In genomic region chr9:137077758-137078693, GRCh38 we compare ENCODE assay signal across 6 cellular contexts. TPM values are rescaled to one million over a fixed set of nuclear protein-coding genes. Genes with fewer than 3 reads are reported as not detected.
A peak's percentile ranks its signal among the peaks of the same experiment; 100 is the strongest.
DNase-seq lines count a peak whose midpoint lies in the region; ATAC-seq, FAIRE-seq and TF ChIP-seq lines count a peak whose summit lies in the region.

No MANE protein-coding gene starts in this region.

- peak overlapping the region; percentile 74 for H3K4me3 Mint-ChIP-seq in activated T-helper 1 cell treated with anti-CD3 and anti-CD28 coated beads, Interleukin-12 subunit alpha, Interleukin-12 subunit beta, Interleukin-2, Interleukin-4 antibody, amounts not matched to agents 30 ng/mL and 10 ng/mL and 1 ng/mL, durations not matched to agents 14 hours and 24 hours and 36 hours

- H3K9me3 ChIP-seq in A673 (ENCODE audit: low read depth, low read length, poor library complexity, severe bottlenecking) (no peaks in the 10 kb centered on the region), HepG2 (ENCODE audit: low read length) (no peaks in the 10 kb centered on the region)

- peaks cover 3% of the 10 kb centered on the region for H3K36me3 Mint-ChIP-seq in activated T-helper 1 cell treated with anti-CD3 and anti-CD28 coated beads, Interleukin-12 subunit alpha, Interleukin-12 subunit beta, Interleukin-2, Interleukin-4 antibody, amounts not matched to agents 30 ng/mL and 10 ng/mL and 1 ng/mL, durations not matched to agents 14 hours and 24 hours and 36 hours (ENCODE audit: low read depth)

- H3K36me3 ChIP-seq in A673 (ENCODE audit: insufficient read depth, low read length, poor library complexity, severe bottlenecking) (peaks cover 5% of the 10 kb centered on the region), HepG2 (replicated peaks in 1 of 2; ENCODE audit: control insufficient read depth in 1 of 2, insufficient read depth in 2 of 2, low read length in 2 of 2) (peaks cover 9 to 16% of the 10 kb centered on the region in 2 experiments; a peak in 4 of 5 replicates)

- CTCF ChIA-PET in A673 (lab: Charles Lee) (no interaction called here), HepG2 (lab: Yijun Ruan, JAX; ENCODE audit: low intra/inter-chr PET ratio, low total read pairs) (no interaction called here)

- no peaks in the 10 kb centered on the region for H3K79me2 ChIP-seq in HepG2 (ENCODE audit: insufficient read depth, low read length)

- TF ChIP-seq CTCF in A673 (conservative IDR thresholded peaks at IDR 0.05; ENCODE audit: low read depth, low read length) (no peak), HepG2 (CRISPR knock-in tag; IDR thresholded peaks at IDR 0.05) (no peak)

- peaks cover 2% of the 10 kb centered on the region for H3K27me3 Mint-ChIP-seq in activated T-helper 1 cell treated with anti-CD3 and anti-CD28 coated beads, Interleukin-12 subunit alpha, Interleukin-12 subunit beta, Interleukin-2, Interleukin-4 antibody, amounts not matched to agents 30 ng/mL and 10 ng/mL and 1 ng/mL, durations not matched to agents 14 hours and 24 hours and 36 hours (ENCODE audit: insufficient read depth)

- peak overlapping the region; percentile 69 for H3K9ac ChIP-seq in HepG2 (ENCODE audit: insufficient read depth, low read depth, low read length)

- H3K27me3 ChIP-seq in A673 (replicated peaks; ENCODE audit: insufficient read depth, low read depth, low read length, poor library complexity): no peaks in the 10 kb centered on the region
- H3K27me3 ChIP-seq in HepG2 (ENCODE audit: control insufficient read depth in 1 of 2, insufficient read depth in 2 of 2, low read length in 2 of 2): no peaks in the 10 kb centered on the region

- peak; percentile 22 for ATAC-seq in HG02642 (IDR thresholded peaks at IDR 0.05; ENCODE audit: poor library complexity, unreplicated experiment)
- ATAC-seq in HepG2: no peak; the same call in 2 of the 3 replicates

- H2AFZ ChIP-seq in HepG2 (ENCODE audit: low read length): no peak overlapping the region

- BruUV-seq in A673 (replicated peaks; lab: Mats Ljungman, UMichigan) (no TSS peak), HepG2 (replicated peaks; lab: Mats Ljungman, UMichigan) (TSS peak; percentile 41)

- TF ChIP-seq POLR2A in HepG2 (IDR thresholded peaks at IDR 0.05; ENCODE audit: insufficient read depth in 1 of 2, low read depth in 2 of 2, low read length in 2 of 2): no peak

- H3K9me3 Mint-ChIP-seq in activated T-helper 1 cell treated with anti-CD3 and anti-CD28 coated beads, Interleukin-12 subunit alpha, Interleukin-12 subunit beta, Interleukin-2, Interleukin-4 antibody, amounts not matched to agents 30 ng/mL and 10 ng/mL and 1 ng/mL, durations not matched to agents 14 hours and 24 hours and 36 hours: no peaks in the 10 kb centered on the region

- POLR2A ChIA-PET in A673 (lab: Charles Lee; ENCODE audit: low non-redundant PET) (no interaction called here), HepG2 (lab: Yijun Ruan, JAX) (interaction anchor here (1.0 to 2.9 kb wide), 4 partner anchors 8 to 162 kb away, joined by 4 to 30 read pairs (median 6); partner anchors contain the start of genes MAN1B1, NPDC1 and TUBB4B)

- 65% methylated on average over 16 of the region's 76 CpGs for WGBS in HepG2 (ENCODE audit: low lambda C conversion rate)

- FAIRE-seq in HepG2 (lab: Jason Lieb, UNC): no peak

- H3K4me3 ChIP-seq in A673 (ENCODE audit: low read depth, low read length, poor library complexity, severe bottlenecking) (peak overlapping the region; percentile 59), HepG2 (replicated peaks in 1 of 3; ENCODE audit: insufficient read depth in 1 of 3, low read depth in 2 of 3, low read length in 3 of 3) (peak overlapping the region; percentile 64 to 85 (median 76); a peak in 5 of 6 replicates)

- TF ChIP-seq EP300 in HepG2 (IDR thresholded peaks at IDR 0.05; ENCODE audit: low read depth in 2 of 2, low read length in 2 of 2) (no peak), HepG2 (CRISPR knock-in tag; IDR thresholded peaks at IDR 0.05; ENCODE audit: borderline replicate concordance) (no peak)

- H3K4me1 Mint-ChIP-seq in activated T-helper 1 cell treated with anti-CD3 and anti-CD28 coated beads, Interleukin-12 subunit alpha, Interleukin-12 subunit beta, Interleukin-2, Interleukin-4 antibody, amounts not matched to agents 30 ng/mL and 10 ng/mL and 1 ng/mL, durations not matched to agents 14 hours and 24 hours and 36 hours (ENCODE audit: low read depth): no peaks in the 10 kb centered on the region

- intact Hi-C loops in A673 (cut with micrococcal nuclease; ENCODE audit: unreplicated experiment): no loop called here
- intact Hi-C loops in activated T-helper 1 cell treated with anti-CD3 and anti-CD28 coated beads, Interleukin-12 subunit alpha, Interleukin-12 subunit beta, Interleukin-2, Interleukin-4 antibody, amounts not matched to agents 30 ng/mL and 10 ng/mL and 1 ng/mL, durations not matched to agents 14 hours and 24 hours and 36 hours (cut with micrococcal nuclease): loop anchor here (1.0 kb wide), 1 partner anchor 8 kb away; the partner anchor contains the start of gene MAN1B1
- intact Hi-C loops in HepG2 (cut with micrococcal nuclease; ENCODE audit: unreplicated experiment): no loop called here

- TF ChIP-seq RAD21 in HepG2 (CRISPR knock-in tag; IDR thresholded peaks at IDR 0.05): no peak

- no peak overlapping the region for H3K27ac Mint-ChIP-seq in activated T-helper 1 cell treated with anti-CD3 and anti-CD28 coated beads, Interleukin-12 subunit alpha, Interleukin-12 subunit beta, Interleukin-2, Interleukin-4 antibody, amounts not matched to agents 30 ng/mL and 10 ng/mL and 1 ng/mL, durations not matched to agents 14 hours and 24 hours and 36 hours

- H4K20me1 ChIP-seq in HepG2 (ENCODE audit: insufficient read depth, low read length): no peaks in the 10 kb centered on the region

- H3K27ac ChIP-seq in A673 (ENCODE audit: low read depth, low read length, poor library complexity, severe bottlenecking) (no peak overlapping the region), HepG2 (ENCODE audit: extremely low read length, insufficient read depth, low read length) (no peak overlapping the region)

- in situ Hi-C loops in HepG2 (cut with HindIII; ENCODE audit: extremely low pct_ligation_motif_present, low pct_unique_long_range_greater_than_20kb): no loop called here

- no peak for DNase-seq in A673 (ENCODE audit: low spot score)
- peak; percentile 38 for DNase-seq in activated T-helper 1 cell treated with anti-CD3 and anti-CD28 coated beads, Interleukin-12 subunit alpha, Interleukin-12 subunit beta, Interleukin-2, Interleukin-4 antibody, amounts not matched to agents 30 ng/mL and 10 ng/mL and 1 ng/mL, durations not matched to agents 14 hours and 24 hours and 36 hours (ENCODE audit: low spot score)
- DNase-seq in HepG2 (ENCODE audit: low spot score): no peak
- no peak for DNase-seq in SIG-M5 treated with dmso at 0.1 percent for 504 hours (lab: John Stamatoyannopoulos, UW; ENCODE audit: unreplicated experiment)
- DNase-seq in superior temporal gyrus (ENCODE audit: extremely low spot score): no peak

- H3K4me1 ChIP-seq in A673 (ENCODE audit: insufficient read depth, low read length, poor library complexity, severe bottlenecking): peaks cover 5% of the 10 kb centered on the region
- H3K4me1 ChIP-seq in HepG2 (ENCODE audit: insufficient read depth, low read length): peaks cover 46% of the 10 kb centered on the region

- peak overlapping the region; percentile 83 for H3K4me2 ChIP-seq in HepG2 (ENCODE audit: low read depth, low read length)

RNA-seq across cellular contexts. Expression of gene UAP1L1, which starts 0.7 kb away (rescaled TPM):
- total RNA-seq in A673 (2021): 11.2 and 13.0 TPM in 2 replicates
- total RNA-seq in activated T-helper 1 cell treated with anti-CD3 and anti-CD28 coated beads, Interleukin-12 subunit alpha, Interleukin-12 subunit beta, Interleukin-2, Interleukin-4 antibody, amounts not matched to agents 30 ng/mL and 10 ng/mL and 1 ng/mL, durations not matched to agents 14 hours and 24 hours and 36 hours: 13.9 and 14.9 TPM in 2 replicates
- 6.2 and 6.4 TPM in 2 replicates for total RNA-seq in HepG2 (2016; rRNA removed; fragmentation: Illumina TruSeq; extraction: Trizol)
- 1.7 and 1.8 TPM in 2 replicates for total RNA-seq in HepG2 (2016; cell fraction: cytosol; rRNA removed; fragmentation: Illumina TruSeq; extraction: Trizol; ENCODE audit: low read depth)
- 4.5 and 6.7 TPM in 2 replicates for total RNA-seq in HepG2 (2016; cell fraction: insoluble cytoplasmic fraction; rRNA removed; fragmentation: Illumina TruSeq; extraction: Trizol)
- 3.0 and 3.1 TPM in 2 replicates for total RNA-seq in HepG2 (2016; cell fraction: membrane; rRNA removed; fragmentation: Illumina TruSeq; extraction: Trizol)
- 4.9 and 5.4 TPM in 2 replicates for total RNA-seq in HepG2 (2016; cell fraction: nucleus; rRNA removed; fragmentation: Illumina TruSeq; extraction: Trizol)
- polyA plus RNA-seq in HepG2 (2011; rRNA removed): 5.4 and 6.0 TPM in 2 replicates
- 3.8 and 4.1 TPM in 2 replicates for polyA plus RNA-seq in HepG2 (2011; cell fraction: cytosol; rRNA removed)
- polyA plus RNA-seq in HepG2 (2011; cell fraction: nucleus; rRNA removed): 43.5 and 57.7 TPM in 2 replicates
- polyA plus RNA-seq in HepG2 (2012): 4.9 and 5.0 TPM in 2 replicates
- polyA plus RNA-seq in HepG2 (2016; cell fraction: cytosol; fragmentation: Illumina TruSeq; extraction: Trizol; ENCODE audit: low read depth): 1.1 and 1.2 TPM in 2 replicates
- polyA plus RNA-seq in HepG2 (2016; cell fraction: insoluble cytoplasmic fraction; fragmentation: Illumina TruSeq; extraction: Trizol; ENCODE audit: low read depth): 6.4 and 8.8 TPM in 2 replicates
- polyA plus RNA-seq in HepG2 (2016; cell fraction: membrane; fragmentation: Illumina TruSeq; extraction: Trizol; ENCODE audit: low read depth): 3.0 and 3.6 TPM in 2 replicates
- 22.7 and 23.1 TPM in 2 replicates for polyA plus RNA-seq in HepG2 (2016; cell fraction: nucleus; fragmentation: Illumina TruSeq; extraction: Trizol; ENCODE audit: insufficient read depth, low read depth)
- polyA minus RNA-seq in HepG2 (2011; rRNA and poly(A)+ RNA removed; ENCODE audit: low replicate concordance): 2.2 and 5.1 TPM in 2 replicates
- 3.0 and 3.2 TPM in 2 replicates for polyA minus RNA-seq in HepG2 (2011; cell fraction: cytosol; rRNA and poly(A)+ RNA removed)
- polyA minus RNA-seq in HepG2 (2011; cell fraction: nucleus; rRNA and poly(A)+ RNA removed): 5.6 and 7.1 TPM in 2 replicates

RNA-seq across cellular contexts. Expression of gene SAPCD2, which starts 7.7 kb away (rescaled TPM):
- total RNA-seq in A673 (2021) (30.6 and 33.7 TPM in 2 replicates), HepG2 (2016; rRNA removed; fragmentation: Illumina TruSeq; extraction: Trizol) (35.9 and 42.8 TPM in 2 replicates)
- total RNA-seq in activated T-helper 1 cell treated with anti-CD3 and anti-CD28 coated beads, Interleukin-12 subunit alpha, Interleukin-12 subunit beta, Interleukin-2, Interleukin-4 antibody, amounts not matched to agents 30 ng/mL and 10 ng/mL and 1 ng/mL, durations not matched to agents 14 hours and 24 hours and 36 hours: 23.9 and 25.1 TPM in 2 replicates
- 7.0 and 7.1 TPM in 2 replicates for total RNA-seq in HepG2 (2016; cell fraction: cytosol; rRNA removed; fragmentation: Illumina TruSeq; extraction: Trizol; ENCODE audit: low read depth)
- total RNA-seq in HepG2 (2016; cell fraction: insoluble cytoplasmic fraction; rRNA removed; fragmentation: Illumina TruSeq; extraction: Trizol): 34.9 and 42.2 TPM in 2 replicates
- total RNA-seq in HepG2 (2016; cell fraction: membrane; rRNA removed; fragmentation: Illumina TruSeq; extraction: Trizol): 29.9 and 31.6 TPM in 2 replicates
- 23.7 and 28.1 TPM in 2 replicates for total RNA-seq in HepG2 (2016; cell fraction: nucleus; rRNA removed; fragmentation: Illumina TruSeq; extraction: Trizol)
- 18.7 and 21.9 TPM in 2 replicates for polyA plus RNA-seq in HepG2 (2011; rRNA removed)
- polyA plus RNA-seq in HepG2 (2011; cell fraction: cytosol; rRNA removed): 16.4 and 40.1 TPM in 2 replicates
- 28.3 and 52.1 TPM in 2 replicates for polyA plus RNA-seq in HepG2 (2011; cell fraction: nucleus; rRNA removed)
- polyA plus RNA-seq in HepG2 (2012): 12.0 and 19.0 TPM in 2 replicates
- 6.8 and 7.6 TPM in 2 replicates for polyA plus RNA-seq in HepG2 (2016; cell fraction: cytosol; fragmentation: Illumina TruSeq; extraction: Trizol; ENCODE audit: low read depth)
- 33.9 and 39.2 TPM in 2 replicates for polyA plus RNA-seq in HepG2 (2016; cell fraction: insoluble cytoplasmic fraction; fragmentation: Illumina TruSeq; extraction: Trizol; ENCODE audit: low read depth)
- 23.3 and 27.0 TPM in 2 replicates for polyA plus RNA-seq in HepG2 (2016; cell fraction: membrane; fragmentation: Illumina TruSeq; extraction: Trizol; ENCODE audit: low read depth)
- 44.9 and 46.9 TPM in 2 replicates for polyA plus RNA-seq in HepG2 (2016; cell fraction: nucleus; fragmentation: Illumina TruSeq; extraction: Trizol; ENCODE audit: insufficient read depth, low read depth)
- polyA minus RNA-seq in HepG2 (2011; rRNA and poly(A)+ RNA removed; ENCODE audit: low replicate concordance): 38.7 and 55.4 TPM in 2 replicates
- polyA minus RNA-seq in HepG2 (2011; cell fraction: cytosol; rRNA and poly(A)+ RNA removed): 18.6 and 32.8 TPM in 2 replicates
- polyA minus RNA-seq in HepG2 (2011; cell fraction: nucleus; rRNA and poly(A)+ RNA removed): 7.3 and 8.6 TPM in 2 replicates

RNA-seq across cellular contexts. Expression of gene MAN1B1, which starts 8.8 kb away (rescaled TPM):
- total RNA-seq in A673 (2021): 48.6 and 54.9 TPM in 2 replicates
- 48.1 and 53.6 TPM in 2 replicates for total RNA-seq in activated T-helper 1 cell treated with anti-CD3 and anti-CD28 coated beads, Interleukin-12 subunit alpha, Interleukin-12 subunit beta, Interleukin-2, Interleukin-4 antibody, amounts not matched to agents 30 ng/mL and 10 ng/mL and 1 ng/mL, durations not matched to agents 14 hours and 24 hours and 36 hours
- 19.0 and 48.9 TPM in 2 replicates for total RNA-seq in HepG2 (2016; rRNA removed; fragmentation: Illumina TruSeq; extraction: Trizol)
- total RNA-seq in HepG2 (2016; cell fraction: cytosol; rRNA removed; fragmentation: Illumina TruSeq; extraction: Trizol; ENCODE audit: low read depth): 9.3 and 10.3 TPM in 2 replicates
- 17.2 and 48.2 TPM in 2 replicates for total RNA-seq in HepG2 (2016; cell fraction: insoluble cytoplasmic fraction; rRNA removed; fragmentation: Illumina TruSeq; extraction: Trizol)
- total RNA-seq in HepG2 (2016; cell fraction: membrane; rRNA removed; fragmentation: Illumina TruSeq; extraction: Trizol): 17.0 and 19.9 TPM in 2 replicates
- total RNA-seq in HepG2 (2016; cell fraction: nucleus; rRNA removed; fragmentation: Illumina TruSeq; extraction: Trizol): 44.7 and 51.0 TPM in 2 replicates
- polyA plus RNA-seq in HepG2 (2011; rRNA removed): 59.5 and 60.6 TPM in 2 replicates
- polyA plus RNA-seq in HepG2 (2011; cell fraction: cytosol; rRNA removed): 48.6 and 64.5 TPM in 2 replicates
- 146 and 162 TPM in 2 replicates for polyA plus RNA-seq in HepG2 (2011; cell fraction: nucleus; rRNA removed)
- 30.5 and 38.6 TPM in 2 replicates for polyA plus RNA-seq in HepG2 (2012)
- 6.7 and 6.8 TPM in 2 replicates for polyA plus RNA-seq in HepG2 (2016; cell fraction: cytosol; fragmentation: Illumina TruSeq; extraction: Trizol; ENCODE audit: low read depth)
- 16.2 and 18.3 TPM in 2 replicates for polyA plus RNA-seq in HepG2 (2016; cell fraction: insoluble cytoplasmic fraction; fragmentation: Illumina TruSeq; extraction: Trizol; ENCODE audit: low read depth)
- polyA plus RNA-seq in HepG2 (2016; cell fraction: membrane; fragmentation: Illumina TruSeq; extraction: Trizol; ENCODE audit: low read depth): 11.2 and 12.8 TPM in 2 replicates
- 78.7 and 83.1 TPM in 2 replicates for polyA plus RNA-seq in HepG2 (2016; cell fraction: nucleus; fragmentation: Illumina TruSeq; extraction: Trizol; ENCODE audit: insufficient read depth, low read depth)
- polyA minus RNA-seq in HepG2 (2011; rRNA and poly(A)+ RNA removed; ENCODE audit: low replicate concordance): 71.9 and 74.1 TPM in 2 replicates
- 24.7 and 26.8 TPM in 2 replicates for polyA minus RNA-seq in HepG2 (2011; cell fraction: cytosol; rRNA and poly(A)+ RNA removed)
- 40.9 and 45.3 TPM in 2 replicates for polyA minus RNA-seq in HepG2 (2011; cell fraction: nucleus; rRNA and poly(A)+ RNA removed)

RNA-seq across cellular contexts. Expression of gene ENTPD2, which starts 24.2 kb away (rescaled TPM):
- total RNA-seq in A673 (2021): not detected in 2 replicates
- total RNA-seq in activated T-helper 1 cell treated with anti-CD3 and anti-CD28 coated beads, Interleukin-12 subunit alpha, Interleukin-12 subunit beta, Interleukin-2, Interleukin-4 antibody, amounts not matched to agents 30 ng/mL and 10 ng/mL and 1 ng/mL, durations not matched to agents 14 hours and 24 hours and 36 hours: not detected in 2 replicates
- total RNA-seq in HepG2 (2016; rRNA removed; fragmentation: Illumina TruSeq; extraction: Trizol): 0.87 and 0.95 TPM in 2 replicates
- total RNA-seq in HepG2 (2016; cell fraction: cytosol; rRNA removed; fragmentation: Illumina TruSeq; extraction: Trizol; ENCODE audit: low read depth): 0.61 and 0.88 TPM in 2 replicates
- 0.74 and 0.82 TPM in 2 replicates for total RNA-seq in HepG2 (2016; cell fraction: insoluble cytoplasmic fraction; rRNA removed; fragmentation: Illumina TruSeq; extraction: Trizol)
- 0.69 and 0.71 TPM in 2 replicates for total RNA-seq in HepG2 (2016; cell fraction: membrane; rRNA removed; fragmentation: Illumina TruSeq; extraction: Trizol)
- total RNA-seq in HepG2 (2016; cell fraction: nucleus; rRNA removed; fragmentation: Illumina TruSeq; extraction: Trizol): 3.4 and 3.6 TPM in 2 replicates
- 3.2 and 4.1 TPM in 2 replicates for polyA plus RNA-seq in HepG2 (2011; rRNA removed)
- polyA plus RNA-seq in HepG2 (2011; cell fraction: cytosol; rRNA removed): 2.1 and 3.2 TPM in 2 replicates
- 41.8 and 49.4 TPM in 2 replicates for polyA plus RNA-seq in HepG2 (2011; cell fraction: nucleus; rRNA removed)
- 21.3 and 23.9 TPM in 2 replicates for polyA plus RNA-seq in HepG2 (2012)
- 1.5 and 1.8 TPM in 2 replicates for polyA plus RNA-seq in HepG2 (2016; cell fraction: cytosol; fragmentation: Illumina TruSeq; extraction: Trizol; ENCODE audit: low read depth)
- 2.3 and 2.8 TPM in 2 replicates for polyA plus RNA-seq in HepG2 (2016; cell fraction: insoluble cytoplasmic fraction; fragmentation: Illumina TruSeq; extraction: Trizol; ENCODE audit: low read depth)
- polyA plus RNA-seq in HepG2 (2016; cell fraction: membrane; fragmentation: Illumina TruSeq; extraction: Trizol; ENCODE audit: low read depth): 2.2 and 2.6 TPM in 2 replicates
- polyA plus RNA-seq in HepG2 (2016; cell fraction: nucleus; fragmentation: Illumina TruSeq; extraction: Trizol; ENCODE audit: insufficient read depth, low read depth): 12.9 and 17.3 TPM in 2 replicates
- polyA minus RNA-seq in HepG2 (2011; rRNA and poly(A)+ RNA removed; ENCODE audit: low replicate concordance): 8.8 TPM in 1 of 2 replicates, not detected in the other
- 9.0 and 9.2 TPM in 2 replicates for polyA minus RNA-seq in HepG2 (2011; cell fraction: cytosol; rRNA and poly(A)+ RNA removed)
- 5.5 and 6.4 TPM in 2 replicates for polyA minus RNA-seq in HepG2 (2011; cell fraction: nucleus; rRNA and poly(A)+ RNA removed)

RNA-seq across cellular contexts. Expression of gene NPDC1, which starts 32.0 kb away (rescaled TPM):
- 73.9 and 81.4 TPM in 2 replicates for total RNA-seq in A673 (2021)
- total RNA-seq in activated T-helper 1 cell treated with anti-CD3 and anti-CD28 coated beads, Interleukin-12 subunit alpha, Interleukin-12 subunit beta, Interleukin-2, Interleukin-4 antibody, amounts not matched to agents 30 ng/mL and 10 ng/mL and 1 ng/mL, durations not matched to agents 14 hours and 24 hours and 36 hours: 78.2 and 80.1 TPM in 2 replicates
- total RNA-seq in HepG2 (2016; rRNA removed; fragmentation: Illumina TruSeq; extraction: Trizol): 0.63 and 0.84 TPM in 2 replicates
- total RNA-seq in HepG2 (2016; cell fraction: cytosol; rRNA removed; fragmentation: Illumina TruSeq; extraction: Trizol; ENCODE audit: low read depth): 1.2 TPM in 1 of 2 replicates, not detected in the other
- 0.65 and 1.7 TPM in 2 replicates for total RNA-seq in HepG2 (2016; cell fraction: insoluble cytoplasmic fraction; rRNA removed; fragmentation: Illumina TruSeq; extraction: Trizol)
- total RNA-seq in HepG2 (2016; cell fraction: membrane; rRNA removed; fragmentation: Illumina TruSeq; extraction: Trizol): 0.59 and 0.79 TPM in 2 replicates
- total RNA-seq in HepG2 (2016; cell fraction: nucleus; rRNA removed; fragmentation: Illumina TruSeq; extraction: Trizol): 2.7 and 4.8 TPM in 2 replicates
- polyA plus RNA-seq in HepG2 (2011; rRNA removed): 5.4 and 7.0 TPM in 2 replicates
- 1.7 and 3.4 TPM in 2 replicates for polyA plus RNA-seq in HepG2 (2011; cell fraction: cytosol; rRNA removed)
- polyA plus RNA-seq in HepG2 (2011; cell fraction: nucleus; rRNA removed): 93.3 and 114 TPM in 2 replicates
- polyA plus RNA-seq in HepG2 (2012): 4.5 and 8.4 TPM in 2 replicates
- polyA plus RNA-seq in HepG2 (2016; cell fraction: cytosol; fragmentation: Illumina TruSeq; extraction: Trizol; ENCODE audit: low read depth): 1.00 and 1.1 TPM in 2 replicates
- 0.67 and 1.8 TPM in 2 replicates for polyA plus RNA-seq in HepG2 (2016; cell fraction: insoluble cytoplasmic fraction; fragmentation: Illumina TruSeq; extraction: Trizol; ENCODE audit: low read depth)
- polyA plus RNA-seq in HepG2 (2016; cell fraction: membrane; fragmentation: Illumina TruSeq; extraction: Trizol; ENCODE audit: low read depth): 1.1 and 1.5 TPM in 2 replicates
- 9.8 and 12.2 TPM in 2 replicates for polyA plus RNA-seq in HepG2 (2016; cell fraction: nucleus; fragmentation: Illumina TruSeq; extraction: Trizol; ENCODE audit: insufficient read depth, low read depth)
- 1.9 and 12.5 TPM in 2 replicates for polyA minus RNA-seq in HepG2 (2011; rRNA and poly(A)+ RNA removed; ENCODE audit: low replicate concordance)
- polyA minus RNA-seq in HepG2 (2011; cell fraction: cytosol; rRNA and poly(A)+ RNA removed): 2.9 and 3.0 TPM in 2 replicates
- 3.9 and 4.2 TPM in 2 replicates for polyA minus RNA-seq in HepG2 (2011; cell fraction: nucleus; rRNA and poly(A)+ RNA removed)
